19 cellular contexts compared by ENCODE assay signal in the genomic region with DNA sequence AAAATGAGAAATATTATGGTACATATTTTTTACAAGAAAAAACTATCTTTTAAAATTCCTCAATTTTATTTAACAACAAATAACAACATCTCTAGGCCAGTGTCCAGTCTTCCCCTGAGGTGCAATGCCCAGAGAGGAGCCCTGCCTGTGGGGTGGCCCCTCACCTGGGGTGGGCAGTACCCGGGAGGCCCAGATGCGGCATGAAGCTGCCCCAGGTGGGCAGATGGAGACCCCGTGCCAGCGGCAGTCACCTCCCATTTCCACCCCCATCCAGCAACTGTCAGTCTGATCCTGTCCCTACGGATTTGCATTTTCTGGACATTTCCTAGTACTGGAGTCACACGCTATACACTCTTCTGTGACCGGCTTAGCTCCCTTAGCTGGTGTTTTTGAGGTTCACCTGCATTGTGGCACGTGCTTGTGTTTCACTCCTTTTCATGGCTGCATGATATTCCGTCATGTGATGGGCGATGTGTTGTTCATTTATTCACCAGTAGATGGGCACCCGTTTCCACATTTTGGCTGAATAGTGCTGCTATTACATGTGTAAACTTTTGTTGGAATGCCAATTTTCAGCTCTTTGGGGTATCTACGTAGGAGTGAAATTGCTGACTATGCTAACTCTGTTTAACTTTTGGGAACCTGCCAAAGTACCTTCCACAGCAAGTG. TPM values are rescaled to one million over a fixed set of nuclear protein-coding genes. Genes with fewer than 3 reads are reported as not detected.
A peak's percentile ranks its signal among the peaks of the same experiment; 100 is the strongest.
DNase-seq lines count a peak whose midpoint lies in the region; ATAC-seq, FAIRE-seq and TF ChIP-seq lines count a peak whose summit lies in the region.
"Had no signal": no experiment of that assay in that cellular context is flagged by ENCODE, and none has a peak within 500 bp of the region (broad histone marks: within the 10 kb centered on the region; RNA-seq: fewer than 3 reads in every experiment).

No MANE protein-coding gene starts in this region.

- H3K4me3 ChIP-seq in HFF-Myc (replicated peaks; ENCODE audit: low read depth, low read length) = no peak overlapping the region
- H3K4me3 ChIP-seq in K562 = no peak overlapping the region
- no peak overlapping the region for H3K4me3 ChIP-seq in testis
- H3K4me3 ChIP-seq: heart right ventricle, upper lobe of left lung had no signal

- TF ChIP-seq POLR2A in K562 (conservative IDR thresholded peaks at IDR 0.05) (no peak), testis (IDR thresholded peaks at IDR 0.05) (no peak)

- in situ Hi-C loops in K562 (cut with MboI) = no loop called here

- CTCF ChIA-PET in K562 (lab: Yijun Ruan, JAX; ENCODE audit: low intra/inter-chr PET ratio) = no interaction called here

- H3K9me3 ChIP-seq in K562 (replicated peaks; ENCODE audit: control insufficient read depth, insufficient read depth, low read depth, low read length) = no peaks in the 10 kb centered on the region
- H3K9me3 ChIP-seq in testis = no peaks in the 10 kb centered on the region
- H3K9me3 ChIP-seq: heart right ventricle, upper lobe of left lung had no signal

- peaks cover 15 to 40% of the 10 kb centered on the region in 2 experiments for H3K27me3 ChIP-seq in K562 (ENCODE audit: control insufficient read depth in 2 of 2, insufficient read depth in 2 of 2, low read length in 2 of 2)
- H3K27me3 ChIP-seq in testis = no peaks in the 10 kb centered on the region
- H3K27me3 ChIP-seq: heart right ventricle, upper lobe of left lung had no signal

- TF ChIP-seq EP300 in K562 (IDR thresholded peaks at IDR 0.05; ENCODE audit: low read length) = no peak

- POLR2A ChIA-PET in K562 (lab: Yijun Ruan, JAX) = no interaction called here

- H4K20me1 ChIP-seq in K562 (replicated peaks; ENCODE audit: control insufficient read depth, insufficient read depth, low read length) = no peaks in the 10 kb centered on the region

- H3K4me2 ChIP-seq in K562 (ENCODE audit: insufficient read depth, low read length) = no peak overlapping the region

- H3K27me3 Mint-ChIP-seq in activated CD4-positive, alpha-beta T cell treated with anti-CD3 and anti-CD28 coated beads, Interleukin-2, amount 10 ng/mL, durations not matched to agents 24 days and 14 days = no peaks in the 10 kb centered on the region
- H3K27me3 Mint-ChIP-seq in neural crest cell (ENCODE audit: low read depth) = peaks cover 6% of the 10 kb centered on the region
- H3K27me3 Mint-ChIP-seq: stimulated activated memory B cell treated with anti-CD40 and anti-IgM and Interleukin-4, amounts not matched to agents 10 μg/mL and 1 μg/mL and 100 μg/mL, for 72 hours had no signal

- WGBS in K562 (ENCODE audit: insufficient coverage, low coverage, missing lambda C conversion rate) = 8% methylated on average over 11 of the region's 12 CpGs
- WGBS in testis, 2 donors = 80 to 83% methylated on average over 12 of the region's 12 CpGs

- no TSS peak for BruUV-seq in K562 (replicated peaks; lab: Mats Ljungman, UMichigan)

- no peak overlapping the region for H2AFZ ChIP-seq in K562 (ENCODE audit: low read depth, low read length)

- H3K4me1 Mint-ChIP-seq in activated CD4-positive, alpha-beta T cell treated with anti-CD3 and anti-CD28 coated beads, Interleukin-2, amount 10 ng/mL, durations not matched to agents 24 days and 14 days = no peaks in the 10 kb centered on the region
- H3K4me1 Mint-ChIP-seq in neural crest cell = no peaks in the 10 kb centered on the region
- H3K4me1 Mint-ChIP-seq: CD8-positive, alpha-beta memory T cell; stimulated activated memory B cell treated with anti-CD40 and anti-IgM and Interleukin-4, amounts not matched to agents 10 μg/mL and 1 μg/mL and 100 μg/mL, for 72 hours had no signal

- no peak overlapping the region for H3K27ac ChIP-seq in K562 (ENCODE audit: extremely low read depth, low read depth, low read length)
- H3K27ac ChIP-seq in testis = no peak overlapping the region
- H3K27ac ChIP-seq: heart right ventricle, upper lobe of left lung had no signal

- H3K79me2 ChIP-seq in K562 (ENCODE audit: control insufficient read depth, insufficient read depth, low read length) = no peaks in the 10 kb centered on the region

- no peak for ATAC-seq in K562
- ATAC-seq: heart right ventricle; stimulated activated memory B cell treated with anti-CD40 and anti-IgM and Interleukin-4, amounts not matched to agents 10 μg/mL and 1 μg/mL and 100 μg/mL, for 72 hours had no signal

- H3K9ac ChIP-seq in K562 (ENCODE audit: insufficient read depth in 1 of 2, low read depth in 2 of 2, low read length in 2 of 2) = no peak overlapping the region

- H3K4me1 ChIP-seq in K562 (replicated peaks in 1 of 2; ENCODE audit: control insufficient read depth in 2 of 2, insufficient read depth in 2 of 2, low read length in 2 of 2) (no peaks in the 10 kb centered on the region), testis (no peaks in the 10 kb centered on the region)
- H3K4me1 ChIP-seq: heart right ventricle, upper lobe of left lung had no signal

- TF ChIP-seq CTCF in HFF-Myc (IDR thresholded peaks at IDR 0.05; ENCODE audit: low read depth, low read length, missing control alignments) = peak; percentile 16
- 0 out of 6 replicates have a peak, but pooled peaks of 1 of the 3 experiments have one; percentile 8 for TF ChIP-seq CTCF in K562 (IDR thresholded peaks at IDR 0.05 in 2 of 3, conservative IDR thresholded peaks at IDR 0.05 in 1 of 3; ENCODE audit: insufficient read depth in 2 of 3, low read depth in 1 of 3, low read length in 3 of 3)
- peak; percentile 24 for TF ChIP-seq CTCF in neural crest cell (conservative IDR thresholded peaks at IDR 0.05)
- TF ChIP-seq CTCF in testis (IDR thresholded peaks at IDR 0.05) = peak in 1 of 3 experiments; percentile 14

- H3K9me3 Mint-ChIP-seq in activated CD4-positive, alpha-beta T cell treated with anti-CD3 and anti-CD28 coated beads, Interleukin-2, amount 10 ng/mL, durations not matched to agents 24 days and 14 days = no peaks in the 10 kb centered on the region
- H3K9me3 Mint-ChIP-seq in neural crest cell = peaks cover 3% of the 10 kb centered on the region
- H3K9me3 Mint-ChIP-seq: activated T-cell treated with anti-CD3 and anti-CD28 coated beads, Interleukin-2, amount 50 U/mL, for 72 hours; CD8-positive, alpha-beta memory T cell; stimulated activated memory B cell treated with anti-CD40 and anti-IgM and Interleukin-4, amounts not matched to agents 10 μg/mL and 1 μg/mL and 100 μg/mL, for 72 hours had no signal

- no peak for TF ChIP-seq RAD21 in K562 (CRISPR knock-in tag; conservative IDR thresholded peaks at IDR 0.05 in 1 of 2, IDR thresholded peaks at IDR 0.05 in 1 of 2)

- no peaks in the 10 kb centered on the region for H3K36me3 ChIP-seq in K562 (ENCODE audit: control insufficient read depth, insufficient read depth, low read length)
- H3K36me3 ChIP-seq in testis (ENCODE audit: low read depth, missing control alignments) = no peaks in the 10 kb centered on the region
- H3K36me3 ChIP-seq: heart right ventricle, upper lobe of left lung had no signal

- no peak for FAIRE-seq in K562 (lab: Jason Lieb, UNC)

- no peak overlapping the region for H3K4me3 Mint-ChIP-seq in activated CD4-positive, alpha-beta T cell treated with anti-CD3 and anti-CD28 coated beads, Interleukin-2, amount 10 ng/mL, durations not matched to agents 24 days and 14 days
- no peak overlapping the region for H3K4me3 Mint-ChIP-seq in neural crest cell
- H3K4me3 Mint-ChIP-seq: activated T-cell treated with anti-CD3 and anti-CD28 coated beads, Interleukin-2, amount 50 U/mL, for 72 hours; CD8-positive, alpha-beta memory T cell; stimulated activated memory B cell treated with anti-CD40 and anti-IgM and Interleukin-4, amounts not matched to agents 10 μg/mL and 1 μg/mL and 100 μg/mL, for 72 hours had no signal

- peak; percentile 58 for DNase-seq in activated CD4-positive, alpha-beta T cell treated with anti-CD3 and anti-CD28 coated beads, Interleukin-2, amount 10 ng/mL, durations not matched to agents 24 days and 14 days
- no peak for DNase-seq in activated CD4-positive, alpha-beta T cell treated with anti-CD3 and anti-CD28 coated beads, Interleukin-2, amount 50 U/mL, for 1 hour
- DNase-seq in HFF-Myc (ENCODE audit: extremely low read depth, low read depth) = no peak
- DNase-seq in K562 (ENCODE audit: extremely low read depth in 1 of 4, low spot score in 3 of 4) = no peak
- no peak for DNase-seq in neural crest cell (ENCODE audit: low read depth, low spot score)
- DNase-seq in GM03348 (ENCODE audit: low spot score) = no peak
- DNase-seq in testis = no peak
- DNase-seq in LoVo (ENCODE audit: low spot score) = no peak
- DNase-seq: amniotic stem cell; CD8-positive, alpha-beta memory T cell; heart right ventricle; islet precursor cell; NCI-H1048; NCI-H748 treated with DMSO at 0.1 percent for 48 hours; nucleus accumbens; Right ventricle myocardium superior had no signal

- no peak overlapping the region for H3K27ac Mint-ChIP-seq in activated CD4-positive, alpha-beta T cell treated with anti-CD3 and anti-CD28 coated beads, Interleukin-2, amount 10 ng/mL, durations not matched to agents 24 days and 14 days
- no peak overlapping the region for H3K27ac Mint-ChIP-seq in neural crest cell (ENCODE audit: unreplicated experiment)
- H3K27ac Mint-ChIP-seq: activated T-cell treated with anti-CD3 and anti-CD28 coated beads, Interleukin-2, amount 50 U/mL, for 72 hours; CD8-positive, alpha-beta memory T cell; stimulated activated memory B cell treated with anti-CD40 and anti-IgM and Interleukin-4, amounts not matched to agents 10 μg/mL and 1 μg/mL and 100 μg/mL, for 72 hours had no signal

- H3K36me3 Mint-ChIP-seq in activated CD4-positive, alpha-beta T cell treated with anti-CD3 and anti-CD28 coated beads, Interleukin-2, amount 10 ng/mL, durations not matched to agents 24 days and 14 days (ENCODE audit: low read depth) = no peaks in the 10 kb centered on the region
- no peaks in the 10 kb centered on the region for H3K36me3 Mint-ChIP-seq in neural crest cell (ENCODE audit: low read depth)

- H3K9me1 ChIP-seq in K562 (ENCODE audit: control insufficient read depth, insufficient read depth, low read length) = no peaks in the 10 kb centered on the region

- intact Hi-C loops in activated CD4-positive, alpha-beta T cell treated with anti-CD3 and anti-CD28 coated beads, Interleukin-2, amount 10 ng/mL, durations not matched to agents 24 days and 14 days (cut with micrococcal nuclease) = no loop called here
- intact Hi-C loops in K562 (cut with micrococcal nuclease) = no loop called here
- intact Hi-C loops in testis (cut with DNase I; ENCODE audit: low total_unique reads) = no loop called here

RNA-seq across cellular contexts. Expression of gene MAEA, which starts 11.9 kb away (rescaled TPM):
- total RNA-seq in activated CD4-positive, alpha-beta T cell treated with anti-CD3 and anti-CD28 coated beads, Interleukin-2, amount 10 ng/mL, durations not matched to agents 24 days and 14 days = 61.3 and 62.6 TPM in 2 replicates
- 97.9 and 170 TPM in 2 replicates for total RNA-seq in K562 (2011; cell fraction: chromatin; rRNA removed; ENCODE audit: low replicate concordance)
- total RNA-seq in K562 (2011; cell fraction: nucleolus; rRNA removed) = 114 and 125 TPM in 2 replicates
- total RNA-seq in K562 (2011; cell fraction: nucleoplasm; rRNA removed) = 91.9 and 96.7 TPM in 2 replicates
- 63.2 and 104 TPM in 2 replicates for total RNA-seq in K562 (2014; rRNA removed)
- 18.7 and 20.5 TPM in 2 replicates for total RNA-seq in K562 (2014; rRNA removed; fragmentation: Illumina TruSeq; extraction: Trizol)
- 45.0 and 48.7 TPM in 2 replicates for total RNA-seq in K562 (2015; rRNA removed; fragmentation: Illumina TruSeq; extraction: Trizol)
- total RNA-seq in K562 (2021) = 84.4 and 86.5 TPM in 2 replicates
- polyA plus RNA-seq in K562 (2011; rRNA removed) = 59.3 and 60.8 TPM in 2 replicates
- polyA plus RNA-seq in K562 (2011; cell fraction: cytosol; rRNA removed) = 74.2 and 137 TPM in 2 replicates
- 133 and 220 TPM in 2 replicates for polyA plus RNA-seq in K562 (2011; cell fraction: nucleus; rRNA removed)
- polyA plus RNA-seq in K562 (2012) = 70.1 and 73.0 TPM in 2 replicates
- 34.3 and 57.0 TPM in 2 replicates for polyA plus RNA-seq in K562 (2014; fragmentation: Illumina TruSeq; extraction: Trizol)
- polyA plus RNA-seq in K562 (2014; fragmentation: Nextera tagmentation; extraction: Ambion mirVana) = 1 to 10 TPM; 2.1 to 4.7 TPM
- polyA plus RNA-seq in K562 (2014; rRNA removed) = 72.5 and 74.7 TPM in 2 replicates
- 25.7 and 39.9 TPM in 2 replicates for polyA minus RNA-seq in K562 (2011; rRNA and poly(A)+ RNA removed)
- polyA minus RNA-seq in K562 (2011; cell fraction: cytosol; rRNA and poly(A)+ RNA removed) = 62.0 and 64.6 TPM in 2 replicates
- 51.3 and 58.3 TPM in 2 replicates for polyA minus RNA-seq in K562 (2011; cell fraction: nucleus; rRNA and poly(A)+ RNA removed)
- 72.1 and 74.0 TPM in 2 replicates for total RNA-seq in neural crest cell
- 100 to 1,000 TPM in 1 of 2 donors, 10 to 100 TPM in 1; 94.2 to 129 TPM for total RNA-seq in testis
- polyA plus RNA-seq in testis (ENCODE audit: insufficient read depth, low read depth, low replicate concordance) = 71.2 TPM

RNA-seq across cellular contexts. Expression of gene CTBP1, which starts 28.9 kb away (rescaled TPM):
- 190 and 200 TPM in 2 replicates for total RNA-seq in activated CD4-positive, alpha-beta T cell treated with anti-CD3 and anti-CD28 coated beads, Interleukin-2, amount 10 ng/mL, durations not matched to agents 24 days and 14 days
- total RNA-seq in K562 (2011; cell fraction: chromatin; rRNA removed; ENCODE audit: low replicate concordance) = 63.5 and 142 TPM in 2 replicates
- 94.5 and 102 TPM in 2 replicates for total RNA-seq in K562 (2011; cell fraction: nucleolus; rRNA removed)
- 48.0 and 62.1 TPM in 2 replicates for total RNA-seq in K562 (2011; cell fraction: nucleoplasm; rRNA removed)
- total RNA-seq in K562 (2014; rRNA removed) (162 and 230 TPM in 2 replicates), K562 (2014; rRNA removed; fragmentation: Illumina TruSeq; extraction: Trizol) (27.2 and 30.4 TPM in 2 replicates), K562 (2015; rRNA removed; fragmentation: Illumina TruSeq; extraction: Trizol) (67.9 and 70.4 TPM in 2 replicates), K562 (2021) (134 and 148 TPM in 2 replicates), neural crest cell (218 and 219 TPM in 2 replicates), testis (100 to 1,000 TPM; 240 to 245 TPM)
- polyA plus RNA-seq in K562 (2011; rRNA removed) (68.2 and 72.3 TPM in 2 replicates), K562 (2014; fragmentation: Illumina TruSeq; extraction: Trizol) (64.0 and 116 TPM in 2 replicates), K562 (2014; fragmentation: Nextera tagmentation; extraction: Ambion mirVana) (10 to 100 TPM; 14.5 to 20.0 TPM), K562 (2014; rRNA removed) (111 and 118 TPM in 2 replicates), testis (ENCODE audit: insufficient read depth, low read depth, low replicate concordance) (72.6 TPM)
- polyA plus RNA-seq in K562 (2011; cell fraction: cytosol; rRNA removed) = 113 and 437 TPM in 2 replicates
- 168 and 330 TPM in 2 replicates for polyA plus RNA-seq in K562 (2011; cell fraction: nucleus; rRNA removed)
- 113 and 126 TPM in 2 replicates for polyA plus RNA-seq in K562 (2012)
- 33.8 and 54.2 TPM in 2 replicates for polyA minus RNA-seq in K562 (2011; rRNA and poly(A)+ RNA removed)
- 135 and 154 TPM in 2 replicates for polyA minus RNA-seq in K562 (2011; cell fraction: cytosol; rRNA and poly(A)+ RNA removed)
- polyA minus RNA-seq in K562 (2011; cell fraction: nucleus; rRNA and poly(A)+ RNA removed) = 39.7 and 56.8 TPM in 2 replicates
